ENCODE assay signal across 20 cellular contexts in the genomic region with DNA sequence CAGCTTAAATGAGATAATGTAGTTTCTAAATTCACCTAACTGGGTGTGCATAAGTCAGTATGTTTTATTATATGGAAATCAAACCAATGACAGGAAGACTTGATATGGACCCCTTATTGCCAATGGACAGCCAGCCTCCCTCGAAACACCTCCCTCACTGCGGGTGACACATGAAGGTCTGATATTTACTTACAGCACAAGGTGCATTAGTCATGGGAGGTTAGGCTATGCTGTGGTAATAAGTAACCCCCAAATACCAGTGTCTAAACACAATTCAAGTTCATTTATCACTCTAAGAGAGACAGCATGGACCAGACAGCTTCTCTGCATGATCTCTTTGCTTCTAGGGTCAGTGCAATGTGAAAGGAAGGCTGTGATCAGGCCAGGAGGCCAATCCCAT.
"Had no signal": no experiment of that assay in that cellular context is flagged by ENCODE, and none has a peak within 500 bp of the region (broad histone marks: within the 10 kb centered on the region; RNA-seq: fewer than 3 reads in every experiment).

No MANE protein-coding gene starts in this region.

- H3K9me3 Mint-ChIP-seq: activated CD4-positive, alpha-beta memory T cell treated with anti-CD3 and anti-CD28 coated beads, Interleukin-2, amount 10 ng/mL, durations not matched to agents 7 days and 5 days; activated CD4-positive, alpha-beta T cell treated with anti-CD3 and anti-CD28 coated beads, Interleukin-2, amount 10 ng/mL, durations not matched to agents 24 days and 14 days; activated naive CD4-positive, alpha-beta T cell treated with anti-CD3 and anti-CD28 coated beads, Interleukin-2, amount 10 ng/mL, durations not matched to agents 7 days and 5 days; dendritic cell treated with granulocyte-macrophage colony-stimulating factor and Interleukin-4, amounts not matched to agents 40 ng/mL and 50 ng/mL, for 4 days had no signal

- H3K27me3 ChIP-seq: gastrocnemius medialis, testis, uterus had no signal

- H3K4me1 Mint-ChIP-seq: activated CD4-positive, alpha-beta memory T cell treated with anti-CD3 and anti-CD28 coated beads, Interleukin-2, amount 10 ng/mL, durations not matched to agents 7 days and 5 days; activated CD4-positive, alpha-beta T cell treated with anti-CD3 and anti-CD28 coated beads, Interleukin-2, amount 10 ng/mL, durations not matched to agents 24 days and 14 days; activated naive CD4-positive, alpha-beta T cell treated with anti-CD3 and anti-CD28 coated beads, Interleukin-2, amount 10 ng/mL, durations not matched to agents 7 days and 5 days had no signal

- H3K27ac Mint-ChIP-seq: activated CD4-positive, alpha-beta memory T cell treated with anti-CD3 and anti-CD28 coated beads, Interleukin-2, amount 10 ng/mL, durations not matched to agents 7 days and 5 days; activated CD4-positive, alpha-beta T cell treated with anti-CD3 and anti-CD28 coated beads, Interleukin-2, amount 10 ng/mL, durations not matched to agents 24 days and 14 days; activated naive CD4-positive, alpha-beta T cell treated with anti-CD3 and anti-CD28 coated beads, Interleukin-2, amount 10 ng/mL, durations not matched to agents 7 days and 5 days; dendritic cell treated with granulocyte-macrophage colony-stimulating factor and Interleukin-4, amounts not matched to agents 40 ng/mL and 50 ng/mL, for 4 days; naive thymus-derived CD8-positive, alpha-beta T cell; progenitor cell of endocrine pancreas had no signal

- H3K9me3 ChIP-seq: esophagus squamous epithelium, gastrocnemius medialis, lower lobe of right lung, spleen, testis, uterus had no signal

- H3K27me3 Mint-ChIP-seq: activated CD4-positive, alpha-beta memory T cell treated with anti-CD3 and anti-CD28 coated beads, Interleukin-2, amount 10 ng/mL, durations not matched to agents 7 days and 5 days had no signal

- H3K27ac ChIP-seq: esophagus squamous epithelium, gastrocnemius medialis, lower lobe of right lung, spleen, testis, uterus, VCaP had no signal

- H3K36me3 Mint-ChIP-seq: activated naive CD4-positive, alpha-beta T cell treated with anti-CD3 and anti-CD28 coated beads, Interleukin-2, amount 10 ng/mL, durations not matched to agents 7 days and 5 days; naive thymus-derived CD8-positive, alpha-beta T cell had no signal

- H3K4me3 Mint-ChIP-seq: activated CD4-positive, alpha-beta memory T cell treated with anti-CD3 and anti-CD28 coated beads, Interleukin-2, amount 10 ng/mL, durations not matched to agents 7 days and 5 days; activated CD4-positive, alpha-beta T cell treated with anti-CD3 and anti-CD28 coated beads, Interleukin-2, amount 10 ng/mL, durations not matched to agents 24 days and 14 days; activated naive CD4-positive, alpha-beta T cell treated with anti-CD3 and anti-CD28 coated beads, Interleukin-2, amount 10 ng/mL, durations not matched to agents 7 days and 5 days; dendritic cell treated with granulocyte-macrophage colony-stimulating factor and Interleukin-4, amounts not matched to agents 40 ng/mL and 50 ng/mL, for 4 days; naive thymus-derived CD8-positive, alpha-beta T cell had no signal

- DNase-seq: activated CD4-positive, alpha-beta memory T cell treated with anti-CD3 and anti-CD28 coated beads, Interleukin-2, amount 10 ng/mL, durations not matched to agents 7 days and 5 days; activated CD4-positive, alpha-beta T cell treated with anti-CD3 and anti-CD28 coated beads, Interleukin-2, amount 10 ng/mL, durations not matched to agents 24 days and 14 days; activated effector memory CD4-positive, alpha-beta T cell treated with anti-CD3 and anti-CD28 coated beads, Interleukin-2, amount 50 U/mL, for 16 hours; activated naive CD4-positive, alpha-beta T cell treated with anti-CD3 and anti-CD28 coated beads, Interleukin-2, amount 10 ng/mL, durations not matched to agents 7 days and 5 days; effector CD4-positive, alpha-beta T cell; esophagus squamous epithelium; gastrocnemius medialis; head of caudate nucleus; lower lobe of right lung; naive thymus-derived CD8-positive, alpha-beta T cell; spleen; stimulated activated CD4-positive, alpha-beta T cell treated with anti-CD3 and anti-CD28 coated beads, Interleukin-4, amount 100 ng/mL, for 1 hour; stimulated activated naive CD4-positive, alpha-beta T cell; testis; trophoblast cell; uterus had no signal

- H3K4me3 ChIP-seq: esophagus squamous epithelium, gastrocnemius medialis, lower lobe of right lung, spleen, testis, uterus had no signal

- H3K4me1 ChIP-seq: esophagus squamous epithelium, gastrocnemius medialis, lower lobe of right lung, spleen, testis, uterus had no signal

- ATAC-seq: activated CD4-positive, CD25-positive, alpha-beta regulatory T cell treated with anti-CD3 and anti-CD28 coated beads, Interleukin-2, amount 50 U/mL, for 24 hours; gastrocnemius medialis; lower lobe of right lung; naive thymus-derived CD8-positive, alpha-beta T cell had no signal

- H3K36me3 ChIP-seq: esophagus squamous epithelium, gastrocnemius medialis, lower lobe of right lung, spleen, uterus had no signal
